In the genomic region with DNA sequence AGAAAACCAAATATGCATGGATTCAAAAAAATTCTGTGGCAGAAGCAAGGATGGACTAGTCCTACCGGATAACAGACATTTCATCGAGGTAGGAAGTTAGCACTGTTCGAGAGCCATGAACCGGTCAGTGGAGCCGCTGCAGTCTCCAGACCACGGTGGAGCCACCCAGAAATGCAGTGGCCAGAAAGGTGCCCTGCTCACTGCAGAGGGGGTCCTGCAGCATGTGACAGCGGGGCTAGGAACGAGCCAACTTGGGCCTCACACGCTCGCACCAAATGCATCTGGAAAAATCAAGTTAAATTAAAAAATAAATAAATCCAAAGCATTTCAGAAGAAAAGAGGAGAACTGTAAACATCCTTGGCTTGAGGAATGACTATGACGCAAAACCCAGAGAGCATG, we compare ENCODE assay signal across 30 cellular contexts. TPM values are rescaled to one million over a fixed set of nuclear protein-coding genes. Genes with fewer than 3 reads are reported as not detected.
"Had no signal": no experiment of that assay in that cellular context is flagged by ENCODE, and none has a peak within 500 bp of the region (broad histone marks: within the 10 kb centered on the region; RNA-seq: fewer than 3 reads in every experiment).

No MANE protein-coding gene starts in this region.

- H3K36me3 Mint-ChIP-seq: activated naive CD8-positive, alpha-beta T cell had no signal

- H3K4me1 Mint-ChIP-seq: T-helper 17 cell had no signal

- DNase-seq: activated B cell treated with CpG ODN at 0.5 μM for 24 hours; activated CD4-positive, alpha-beta T cell treated with anti-CD3 and anti-CD28 coated beads for 1 hour; activated CD4-positive, alpha-beta T cell treated with anti-CD3 and anti-CD28 coated beads for 4 hours; activated CD4-positive, alpha-beta T cell treated with anti-CD3 and anti-CD28 coated beads, Interleukin-2, amount 50 U/mL, for 1 hour; activated CD4-positive, alpha-beta T cell treated with anti-CD3 and anti-CD28 coated beads, Interleukin-2, amount 50 U/mL, for 48 hours; activated CD8-positive, alpha-beta memory T cell treated with anti-CD3 and anti-CD28 coated beads for 24 hours; activated CD8-positive, alpha-beta T cell treated with anti-CD3 and anti-CD28 coated beads for 36 hours; activated gamma-delta T cell treated with Interleukin-2 at 50 U/mL for 16 hours; activated naive CD4-positive, alpha-beta T cell treated with anti-CD3 and anti-CD28 coated beads, Interleukin-2, amount 50 U/mL, for 16 hours; activated naive CD4-positive, alpha-beta T cell treated with Interleukin-2 at 50 U/mL for 16 hours; activated T-cell treated with anti-CD3 and anti-CD28 coated beads, Interleukin-2, amount 50 U/mL, for 48 hours; amniotic stem cell; anterior cingulate cortex; brain microvascular endothelial cell; caudate nucleus; cortex of kidney; dermis blood vessel endothelial cell; effector CD4-positive, alpha-beta T cell; effector memory CD8-positive, alpha-beta T cell; esophagus squamous epithelium; foreskin melanocyte; T-helper 1 cell; T-helper 17 cell; T1000; WERI-Rb-1 had no signal

- H3K4me3 Mint-ChIP-seq: activated B cell treated with CpG ODN at 0.5 μM for 24 hours; activated CD8-positive, alpha-beta T cell treated with anti-CD3 and anti-CD28 coated beads for 36 hours; activated naive CD8-positive, alpha-beta T cell; activated T-helper 1 cell treated with anti-CD3 and anti-CD28 coated beads, Interleukin-12 subunit alpha, Interleukin-12 subunit beta, Interleukin-2, Interleukin-4 antibody, amounts not matched to agents 30 ng/mL and 10 ng/mL and 1 ng/mL, durations not matched to agents 14 hours and 24 hours and 36 hours; effector memory CD8-positive, alpha-beta T cell; T-helper 17 cell; T-helper 2 cell treated with Interferon-gamma antibody and Interleukin-4, amounts not matched to agents 5 μg/mL and 100 μg/mL, for 36 hours had no signal

- ATAC-seq: activated CD8-positive, alpha-beta T cell treated with anti-CD3 and anti-CD28 coated beads for 36 hours; effector memory CD8-positive, alpha-beta T cell; gastroesophageal sphincter; T-helper 17 cell had no signal

- H3K27ac Mint-ChIP-seq: activated B cell treated with CpG ODN at 0.5 μM for 24 hours; activated CD8-positive, alpha-beta T cell treated with anti-CD3 and anti-CD28 coated beads for 36 hours; activated naive CD8-positive, alpha-beta T cell; activated T-helper 1 cell treated with anti-CD3 and anti-CD28 coated beads, Interleukin-12 subunit alpha, Interleukin-12 subunit beta, Interleukin-2, Interleukin-4 antibody, amounts not matched to agents 30 ng/mL and 10 ng/mL and 1 ng/mL, durations not matched to agents 14 hours and 24 hours and 36 hours; activated T-helper 2 cell treated with anti-CD3 and anti-CD28 coated beads, Interferon-gamma antibody, Interleukin-2, Interleukin-4, amounts not matched to agents 10 μg/mL and 5 μg/mL and 100 μg/mL, durations not matched to agents 14 hours and 24 hours and 36 hours; effector memory CD8-positive, alpha-beta T cell; T-helper 17 cell; T-helper 2 cell treated with Interferon-gamma antibody and Interleukin-4, amounts not matched to agents 5 μg/mL and 100 μg/mL, for 36 hours had no signal

- H3K9me3 Mint-ChIP-seq: activated B cell treated with CpG ODN at 0.5 μM for 24 hours; activated CD8-positive, alpha-beta T cell treated with anti-CD3 and anti-CD28 coated beads for 36 hours; activated T-helper 1 cell treated with anti-CD3 and anti-CD28 coated beads, Interleukin-12 subunit alpha, Interleukin-12 subunit beta, Interleukin-2, Interleukin-4 antibody, amounts not matched to agents 30 ng/mL and 10 ng/mL and 1 ng/mL, durations not matched to agents 14 hours and 24 hours and 36 hours; activated T-helper 2 cell treated with anti-CD3 and anti-CD28 coated beads, Interferon-gamma antibody, Interleukin-2, Interleukin-4, amounts not matched to agents 10 μg/mL and 5 μg/mL and 100 μg/mL, durations not matched to agents 14 hours and 24 hours and 36 hours; effector memory CD8-positive, alpha-beta T cell; T-helper 2 cell treated with Interferon-gamma antibody and Interleukin-4, amounts not matched to agents 5 μg/mL and 100 μg/mL, for 36 hours had no signal

RNA-seq across cellular contexts. Expression of a gene that starts 13.1 kb away (rescaled TPM):
- total RNA-seq: activated T-helper 1 cell treated with anti-CD3 and anti-CD28 coated beads, Interleukin-12 subunit alpha, Interleukin-12 subunit beta, Interleukin-2, Interleukin-4 antibody, amounts not matched to agents 30 ng/mL and 10 ng/mL and 1 ng/mL, durations not matched to agents 14 hours and 24 hours and 36 hours; activated T-helper 2 cell treated with anti-CD3 and anti-CD28 coated beads, Interferon-gamma antibody, Interleukin-2, Interleukin-4, amounts not matched to agents 10 μg/mL and 5 μg/mL and 100 μg/mL, durations not matched to agents 14 hours and 24 hours and 36 hours; T-helper 17 cell had no signal
